In the genomic region with DNA sequence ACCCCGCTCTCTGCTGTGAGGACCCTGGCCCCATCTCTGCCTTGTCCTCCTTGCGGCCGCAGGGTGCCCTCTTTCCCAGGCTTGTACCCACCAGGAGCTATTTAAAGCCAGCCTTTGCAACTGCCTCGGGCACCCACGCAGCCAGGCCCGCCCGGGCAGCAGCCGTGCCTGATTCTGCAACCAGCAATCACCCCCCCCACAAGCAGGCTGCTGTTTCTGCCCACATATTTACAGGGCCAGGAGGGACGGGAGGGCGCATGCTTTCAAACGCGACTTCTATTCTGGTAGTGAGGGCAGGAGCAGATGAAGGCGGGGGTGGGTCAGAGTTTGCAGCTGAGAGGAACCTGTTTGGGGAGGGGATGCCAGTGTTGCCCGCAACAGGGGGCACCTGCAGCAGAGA, we compare ENCODE assay signal across 19 cellular contexts. TPM values are rescaled to one million over a fixed set of nuclear protein-coding genes. Genes with fewer than 3 reads are reported as not detected.
"Had no signal": no experiment of that assay in that cellular context is flagged by ENCODE, and none has a peak within 500 bp of the region (broad histone marks: within the 10 kb centered on the region; RNA-seq: fewer than 3 reads in every experiment).

No MANE protein-coding gene starts in this region.

- ATAC-seq: activated CD8-positive, alpha-beta memory T cell treated with anti-CD3 and anti-CD28 coated beads, Interleukin-2, amount 10 ng/mL, durations not matched to agents 7 days and 5 days; lower lobe of right lung; T-cell had no signal

- DNase-seq: activated B cell treated with CpG ODN at 0.5 μM for 24 hours; activated CD4-positive, alpha-beta memory T cell treated with anti-CD3 and anti-CD28 coated beads for 36 hours; activated CD4-positive, alpha-beta T cell treated with anti-CD3 and anti-CD28 coated beads for 4 hours; activated CD8-positive, alpha-beta memory T cell treated with anti-CD3 and anti-CD28 coated beads, Interleukin-2, amount 10 ng/mL, durations not matched to agents 7 days and 5 days; activated naive CD8-positive, alpha-beta T cell treated with anti-CD3 and anti-CD28 coated beads for 36 hours; brain microvascular endothelial cell; lower lobe of right lung; nephron progenitor cell; right lobe of liver; stimulated activated CD4-positive, alpha-beta T cell treated with anti-CD3 and anti-CD28 coated beads, Interleukin-4, amount 100 ng/mL, for 1 hour; T-cell; T-helper 9 cell; tibial artery had no signal

- H3K27ac ChIP-seq: brain microvascular endothelial cell, coronary artery, lower lobe of right lung, prostate gland, right lobe of liver, SK-N-MC, tibial artery had no signal

RNA-seq across cellular contexts. Expression of a gene that starts 13.6 kb away (rescaled TPM):
- total RNA-seq: activated B cell treated with CpG ODN at 0.5 μM for 24 hours; activated CD4-positive, alpha-beta memory T cell treated with anti-CD3 and anti-CD28 coated beads for 36 hours; activated CD8-positive, alpha-beta memory T cell treated with anti-CD3 and anti-CD28 coated beads, Interleukin-2, amount 10 ng/mL, durations not matched to agents 7 days and 5 days; activated naive CD8-positive, alpha-beta T cell treated with anti-CD3 and anti-CD28 coated beads for 36 hours; mesenteric fat pad; osteoblast; smooth muscle cell had no signal

RNA-seq across cellular contexts. Expression of a gene that starts 29.2 kb away (rescaled TPM):
- total RNA-seq: activated B cell treated with CpG ODN at 0.5 μM for 24 hours; activated CD4-positive, alpha-beta memory T cell treated with anti-CD3 and anti-CD28 coated beads for 36 hours; activated CD8-positive, alpha-beta memory T cell treated with anti-CD3 and anti-CD28 coated beads, Interleukin-2, amount 10 ng/mL, durations not matched to agents 7 days and 5 days; mesenteric fat pad; osteoblast; smooth muscle cell; T-cell had no signal
